In the genomic region with DNA sequence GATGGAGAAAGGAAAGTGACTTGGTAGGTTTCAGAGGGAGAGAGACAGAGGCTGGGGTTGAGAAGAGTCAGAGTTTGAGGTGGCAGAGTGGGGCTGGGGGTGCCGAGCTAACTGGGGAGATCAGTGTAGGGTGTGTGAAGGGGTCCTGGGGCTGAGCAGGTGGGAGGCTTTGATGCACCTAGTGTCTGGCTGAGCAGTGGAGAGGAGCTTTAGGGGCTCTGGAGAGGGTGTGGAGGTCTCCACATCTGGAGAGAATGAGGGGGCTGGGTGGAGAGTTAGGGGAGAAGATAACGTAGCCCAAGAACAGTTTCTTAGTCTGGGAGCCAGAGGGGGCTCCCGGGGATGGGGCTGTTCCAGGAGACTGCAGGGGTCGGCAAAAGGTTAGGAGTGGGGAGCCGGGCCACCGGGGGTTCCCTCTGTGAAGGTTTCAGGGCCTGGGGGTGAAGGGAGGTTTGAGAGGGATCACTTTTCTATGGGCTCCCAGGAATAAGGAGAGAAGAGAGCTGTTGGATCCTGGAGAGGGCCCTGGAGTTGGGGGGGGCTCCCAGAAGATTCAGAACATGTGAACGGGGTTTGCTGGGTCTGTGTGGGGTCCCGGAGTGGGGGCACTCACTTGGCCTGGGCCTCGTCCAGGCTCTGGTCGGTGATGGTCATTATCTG, we compare ENCODE assay signal across 6 cellular contexts. TPM values are rescaled to one million over a fixed set of nuclear protein-coding genes. Genes with fewer than 3 reads are reported as not detected.
DNase-seq lines count a peak whose midpoint lies in the region; ATAC-seq, FAIRE-seq and TF ChIP-seq lines count a peak whose summit lies in the region.

No MANE protein-coding gene starts in this region.

- peak overlapping the region; percentile 90 for H3K9ac ChIP-seq in OCI-LY3 (ENCODE audit: low read length)
- H3K9ac ChIP-seq in smooth muscle cell (ENCODE audit: low read depth), result peak overlapping the region; percentile 92

- H2AFZ ChIP-seq in OCI-LY3 (ENCODE audit: low read depth, low read length) (no peak overlapping the region), smooth muscle cell (ENCODE audit: low read depth) (no peak overlapping the region)

- H3K4me1 ChIP-seq in OCI-LY3 (ENCODE audit: low read length) (peaks cover 51% of the 10 kb centered on the region), smooth muscle cell (ENCODE audit: low read depth) (peaks cover 38% of the 10 kb centered on the region)

- WGBS in smooth muscle cell (ENCODE audit: low lambda C conversion rate), result 15% methylated on average over 9 of the region's 10 CpGs

- peaks cover 27% of the 10 kb centered on the region for H3F3A ChIP-seq in smooth muscle cell (ENCODE audit: low read depth)

- no peaks in the 10 kb centered on the region for H4K20me1 ChIP-seq in OCI-LY3 (ENCODE audit: insufficient read depth, low read length)
- no peaks in the 10 kb centered on the region for H4K20me1 ChIP-seq in smooth muscle cell (ENCODE audit: low read depth)

- H3K79me2 ChIP-seq in OCI-LY3 (ENCODE audit: low read length) (peaks cover 50% of the 10 kb centered on the region), smooth muscle cell (ENCODE audit: low read depth) (peaks cover 17% of the 10 kb centered on the region)

- H3K27me3 ChIP-seq in OCI-LY3 (ENCODE audit: low read depth, low read length) (no peaks in the 10 kb centered on the region), smooth muscle cell (ENCODE audit: low read depth) (no peaks in the 10 kb centered on the region)

- H3K9me3 ChIP-seq in OCI-LY3 (ENCODE audit: insufficient read depth, low read length) (no peaks in the 10 kb centered on the region), smooth muscle cell (replicated peaks; ENCODE audit: low read depth) (no peaks in the 10 kb centered on the region)

- peak overlapping the region; percentile 93 for H3K4me3 ChIP-seq in OCI-LY3 (ENCODE audit: low read length)
- H3K4me3 ChIP-seq in smooth muscle cell, result peak overlapping the region; percentile 86

- H3K36me3 ChIP-seq in OCI-LY3 (replicated peaks; ENCODE audit: low read depth, low read length) (peaks cover 18% of the 10 kb centered on the region), smooth muscle cell (ENCODE audit: low read depth) (no peaks in the 10 kb centered on the region)

- DNase-seq in smooth muscle cell (lab: John Stamatoyannopoulos, UW; ENCODE audit: unreplicated experiment) (no peak), D721Med (ENCODE audit: insufficient read length, low spot score) (no peak), cerebellar cortex (ENCODE audit: low spot score) (no peak)

- no peak for TF ChIP-seq CTCF in OCI-LY3 (IDR thresholded peaks at IDR 0.05; ENCODE audit: low read depth, low read length)
- no peak for TF ChIP-seq CTCF in smooth muscle cell (IDR thresholded peaks at IDR 0.05; ENCODE audit: borderline replicate concordance, insufficient read depth, poor library complexity, severe bottlenecking)
- TF ChIP-seq CTCF in D721Med (IDR thresholded peaks at IDR 0.05; ENCODE audit: insufficient read depth, missing control alignments), result no peak

- peak overlapping the region; percentile 74 for H3K27ac ChIP-seq in OCI-LY3 (ENCODE audit: low read length)
- peak overlapping the region; percentile 96 for H3K27ac ChIP-seq in smooth muscle cell (ENCODE audit: low read depth)

- peak; percentile 1 for ATAC-seq in esophagus mucosa
- no peak for ATAC-seq in GM21576 (IDR thresholded peaks at IDR 0.05; ENCODE audit: unreplicated experiment)

- H3K4me2 ChIP-seq in OCI-LY3 (ENCODE audit: low read length), result peak overlapping the region; percentile 93
- H3K4me2 ChIP-seq in smooth muscle cell, result peak overlapping the region; percentile 96

- FAIRE-seq in D721Med (lab: Jason Lieb, UNC), result no peak

RNA-seq across cellular contexts. Expression of a gene that starts 0.8 kb away (rescaled TPM):
- total RNA-seq in esophagus mucosa, result 34.7 TPM
- 33.2 and 43.6 TPM in 2 replicates for total RNA-seq in smooth muscle cell
- 11.6 and 14.0 TPM in 2 replicates for polyA plus RNA-seq in smooth muscle cell

RNA-seq across cellular contexts. Expression of a gene that starts 3.2 kb away (rescaled TPM):
- total RNA-seq in esophagus mucosa (2.2 TPM), smooth muscle cell (4.8 and 5.3 TPM in 2 replicates)
- polyA plus RNA-seq in smooth muscle cell, result 14.2 and 15.6 TPM in 2 replicates

RNA-seq across cellular contexts. Expression of a gene that starts 5.2 kb away (rescaled TPM):
- total RNA-seq in esophagus mucosa, result 2.7 TPM
- total RNA-seq in smooth muscle cell, result 0.81 and 2.6 TPM in 2 replicates
- polyA plus RNA-seq in smooth muscle cell, result 2.5 and 6.4 TPM in 2 replicates

RNA-seq across cellular contexts. Expression of a gene that starts 11.0 kb away (rescaled TPM):
- total RNA-seq in esophagus mucosa (30.4 TPM), smooth muscle cell (49.3 and 58.1 TPM in 2 replicates)
- polyA plus RNA-seq in smooth muscle cell, result 74.0 and 75.9 TPM in 2 replicates

RNA-seq across cellular contexts. Expression of a gene that starts 13.3 kb away (rescaled TPM):
- total RNA-seq in esophagus mucosa, result 18.2 TPM
- 60.5 and 71.1 TPM in 2 replicates for total RNA-seq in smooth muscle cell
- 51.8 and 52.4 TPM in 2 replicates for polyA plus RNA-seq in smooth muscle cell
